ENCODE assay signal across 39 cellular contexts in the genomic region with DNA sequence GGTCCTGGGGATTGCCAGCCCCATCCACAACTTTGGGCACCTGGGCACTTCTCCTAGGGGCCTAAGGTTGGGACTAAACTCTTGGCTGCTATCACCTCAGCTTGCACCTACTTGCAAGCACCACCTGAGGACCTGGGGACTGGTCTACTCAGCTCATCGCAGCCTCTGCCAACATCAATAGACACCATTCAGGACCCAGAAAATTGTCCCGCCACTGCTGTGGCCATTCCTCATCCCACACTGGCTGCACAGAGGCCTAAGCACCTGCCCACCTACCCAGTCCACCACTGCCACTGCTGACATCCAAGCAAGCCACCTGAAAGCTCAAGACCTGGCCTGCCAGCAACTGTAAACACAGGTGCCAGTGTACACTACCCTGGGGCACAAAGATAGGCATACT.
"Had no signal": no experiment of that assay in that cellular context is flagged by ENCODE, and none has a peak within 500 bp of the region (broad histone marks: within the 10 kb centered on the region; RNA-seq: fewer than 3 reads in every experiment).

No MANE protein-coding gene starts in this region.

- H3K36me3 Mint-ChIP-seq: activated naive CD4-positive, alpha-beta T cell treated with anti-CD3 and anti-CD28 coated beads, Interleukin-2, amount 10 ng/mL, durations not matched to agents 7 days and 5 days; activated naive CD8-positive, alpha-beta T cell; activated naive CD8-positive, alpha-beta T cell treated with anti-CD3 and anti-CD28 coated beads for 36 hours; activated naive CD8-positive, alpha-beta T cell treated with anti-CD3 and anti-CD28 coated beads, Interleukin-2, amount 10 ng/mL, durations not matched to agents 7 days and 5 days; brain had no signal

- H3K4me1 ChIP-seq: adrenal gland, ascending aorta, body of pancreas, breast epithelium had no signal

- H3K4me1 Mint-ChIP-seq: activated naive CD4-positive, alpha-beta T cell treated with anti-CD3 and anti-CD28 coated beads, Interleukin-2, amount 10 ng/mL, durations not matched to agents 7 days and 5 days; activated naive CD4-positive, alpha-beta T cell treated with anti-CD3 and anti-CD28 coated beads, Interleukin-2, amount 50 U/mL, for 24 hours; activated naive CD8-positive, alpha-beta T cell treated with anti-CD3 and anti-CD28 coated beads for 36 hours; activated naive CD8-positive, alpha-beta T cell treated with anti-CD3 and anti-CD28 coated beads, Interleukin-2, amount 10 ng/mL, durations not matched to agents 7 days and 5 days; activated T-helper 17 cell treated with anti-CD3 and anti-CD28 coated beads, Interleukin-2, amount 50 U/mL, for 72 hours; brain; central memory CD8-positive, alpha-beta T cell had no signal

- H3K27ac ChIP-seq: adrenal gland, ascending aorta, body of pancreas, brain microvascular endothelial cell, breast epithelium, cardiac muscle cell had no signal

- H3K9me3 ChIP-seq: adrenal gland, ascending aorta, body of pancreas had no signal

- H3K27me3 ChIP-seq: adrenal gland, ascending aorta, body of pancreas, brain microvascular endothelial cell, breast epithelium, cardiac muscle cell had no signal

- H3K27ac Mint-ChIP-seq: activated naive CD4-positive, alpha-beta T cell treated with anti-CD3 and anti-CD28 coated beads for 36 hours; activated naive CD4-positive, alpha-beta T cell treated with anti-CD3 and anti-CD28 coated beads, Interleukin-2, amount 10 ng/mL, durations not matched to agents 7 days and 5 days; activated naive CD4-positive, alpha-beta T cell treated with anti-CD3 and anti-CD28 coated beads, Interleukin-2, amount 50 U/mL, for 24 hours; activated naive CD4-positive, alpha-beta T cell treated with anti-CD3 and anti-CD28 coated beads, Interleukin-2, amount 50 U/mL, for 72 hours; activated naive CD8-positive, alpha-beta T cell; activated naive CD8-positive, alpha-beta T cell treated with anti-CD3 and anti-CD28 coated beads for 36 hours; activated naive CD8-positive, alpha-beta T cell treated with anti-CD3 and anti-CD28 coated beads, Interleukin-2, amount 10 ng/mL, durations not matched to agents 7 days and 5 days; activated T-cell treated with anti-CD3 and anti-CD28 coated beads, Interleukin-2, amount 50 U/mL, for 24 hours; activated T-cell treated with anti-CD3 and anti-CD28 coated beads, Interleukin-2, amount 50 U/mL, for 72 hours; activated T-helper 1 cell treated with anti-CD3 and anti-CD28 coated beads, Interleukin-12 subunit alpha, Interleukin-12 subunit beta, Interleukin-2, Interleukin-4 antibody, amounts not matched to agents 30 ng/mL and 10 ng/mL and 1 ng/mL, durations not matched to agents 14 hours and 24 hours and 36 hours; activated T-helper 17 cell treated with anti-CD3 and anti-CD28 coated beads, Interleukin-2, amount 50 U/mL, for 72 hours; activated T-helper 2 cell treated with anti-CD3 and anti-CD28 coated beads, Interferon-gamma antibody, Interleukin-2, Interleukin-4, amounts not matched to agents 10 μg/mL and 5 μg/mL and 100 μg/mL, durations not matched to agents 14 hours and 24 hours and 36 hours; brain had no signal

- H3K4me3 ChIP-seq: adrenal gland, ascending aorta, body of pancreas, breast epithelium, cardiac muscle cell had no signal

- H3K36me3 ChIP-seq: adrenal gland, ascending aorta, brain microvascular endothelial cell, breast epithelium, cardiac muscle cell had no signal

- FAIRE-seq: astrocyte had no signal

- DNase-seq: activated effector memory CD4-positive, alpha-beta T cell treated with anti-CD3 and anti-CD28 coated beads, Interleukin-2, amount 50 U/mL, for 16 hours; activated effector memory CD4-positive, alpha-beta T cell treated with Interleukin-2 at 50 U/mL for 16 hours; activated gamma-delta T cell; activated gamma-delta T cell treated with Interleukin-2 at 50 U/mL for 16 hours; activated naive CD4-positive, alpha-beta T cell; activated naive CD4-positive, alpha-beta T cell treated with anti-CD3 and anti-CD28 coated beads for 36 hours; activated naive CD4-positive, alpha-beta T cell treated with anti-CD3 and anti-CD28 coated beads, Interleukin-2, amount 10 ng/mL, durations not matched to agents 7 days and 5 days; activated naive CD4-positive, alpha-beta T cell treated with anti-CD3 and anti-CD28 coated beads, Interleukin-2, amount 50 U/mL, for 16 hours; activated naive CD4-positive, alpha-beta T cell treated with Interleukin-2 at 50 U/mL for 16 hours; activated naive CD8-positive, alpha-beta T cell treated with anti-CD3 and anti-CD28 coated beads for 36 hours; activated naive CD8-positive, alpha-beta T cell treated with anti-CD3 and anti-CD28 coated beads, Interleukin-2, amount 10 ng/mL, durations not matched to agents 7 days and 5 days; activated T-cell treated with anti-CD3 and anti-CD28 coated beads for 4 hours; activated T-cell treated with anti-CD3 and anti-CD28 coated beads, Interleukin-2, amount 50 U/mL, for 1 hour; activated T-cell treated with anti-CD3 and anti-CD28 coated beads, Interleukin-2, amount 50 U/mL, for 24 hours; activated T-cell treated with anti-CD3 and anti-CD28 coated beads, Interleukin-2, amount 50 U/mL, for 4 hours; activated T-cell treated with anti-CD3 and anti-CD28 coated beads, Interleukin-2, amount 50 U/mL, for 48 hours; activated T-cell treated with anti-CD3 and anti-CD28 coated beads, Interleukin-2, amount 50 U/mL, for 72 hours; adrenal gland; amniotic stem cell; amygdala; anterior cingulate cortex; aorta; body of pancreas; brain microvascular endothelial cell; caudate nucleus; central memory CD4-positive, alpha-beta T cell; cerebellar nuclear complex had no signal

- H3K27me3 Mint-ChIP-seq: activated naive CD8-positive, alpha-beta T cell treated with anti-CD3 and anti-CD28 coated beads, Interleukin-2, amount 10 ng/mL, durations not matched to agents 7 days and 5 days had no signal

- ATAC-seq: activated naive CD4-positive, alpha-beta T cell treated with anti-CD3 and anti-CD28 coated beads, Interleukin-2, amount 50 U/mL, for 72 hours; activated T-cell treated with anti-CD3 and anti-CD28 coated beads, Interleukin-2, amount 50 U/mL, for 4 hours; activated T-cell treated with anti-CD3 and anti-CD28 coated beads, Interleukin-2, amount 50 U/mL, for 72 hours; activated T-helper 17 cell treated with anti-CD3 and anti-CD28 coated beads, Interleukin-2, amount 50 U/mL, for 72 hours; body of pancreas had no signal

- H3K4me3 Mint-ChIP-seq: activated naive CD4-positive, alpha-beta T cell treated with anti-CD3 and anti-CD28 coated beads for 36 hours; activated naive CD4-positive, alpha-beta T cell treated with anti-CD3 and anti-CD28 coated beads, Interleukin-2, amount 10 ng/mL, durations not matched to agents 7 days and 5 days; activated naive CD4-positive, alpha-beta T cell treated with anti-CD3 and anti-CD28 coated beads, Interleukin-2, amount 50 U/mL, for 24 hours; activated naive CD8-positive, alpha-beta T cell; activated naive CD8-positive, alpha-beta T cell treated with anti-CD3 and anti-CD28 coated beads for 36 hours; activated naive CD8-positive, alpha-beta T cell treated with anti-CD3 and anti-CD28 coated beads, Interleukin-2, amount 10 ng/mL, durations not matched to agents 7 days and 5 days; activated T-cell treated with anti-CD3 and anti-CD28 coated beads, Interleukin-2, amount 50 U/mL, for 24 hours; activated T-cell treated with anti-CD3 and anti-CD28 coated beads, Interleukin-2, amount 50 U/mL, for 4 hours; activated T-cell treated with anti-CD3 and anti-CD28 coated beads, Interleukin-2, amount 50 U/mL, for 72 hours; activated T-helper 1 cell treated with anti-CD3 and anti-CD28 coated beads, Interleukin-12 subunit alpha, Interleukin-12 subunit beta, Interleukin-2, Interleukin-4 antibody, amounts not matched to agents 30 ng/mL and 10 ng/mL and 1 ng/mL, durations not matched to agents 14 hours and 24 hours and 36 hours; activated T-helper 17 cell treated with anti-CD3 and anti-CD28 coated beads, Interleukin-2, amount 50 U/mL, for 72 hours; brain; central memory CD8-positive, alpha-beta T cell had no signal
